8 cellular contexts compared by ENCODE assay signal in genomic region chr4:57037982-57038604, GRCh38. TPM values are rescaled to one million over a fixed set of nuclear protein-coding genes. Genes with fewer than 3 reads are reported as not detected.
A peak's percentile ranks its signal among the peaks of the same experiment; 100 is the strongest.
DNase-seq lines count a peak whose midpoint lies in the region; ATAC-seq and TF ChIP-seq lines count a peak whose summit lies in the region.

No MANE protein-coding gene starts in this region.

- CTCF ChIA-PET in BJ (lab: Yijun Ruan, JAX) = interaction anchor here (0.6 to 7.5 kb wide), 18 partner anchors 9 to 388 kb away, joined by 3 to 55 read pairs (median 4); partner anchors contain the start of gene IGFBP7

- H3K4me1 ChIP-seq in KMS-11 (ENCODE audit: low read depth, poor library complexity, severe bottlenecking) (no peaks in the 10 kb centered on the region), left ventricle myocardium inferior (peaks cover 50% of the 10 kb centered on the region), rectal smooth muscle tissue (ENCODE audit: control insufficient read depth, insufficient read depth, low read length) (no peaks in the 10 kb centered on the region)

- no peaks in the 10 kb centered on the region for H3K79me2 ChIP-seq in KMS-11 (ENCODE audit: insufficient read depth, low read depth)

- no peaks in the 10 kb centered on the region for H3K9me3 ChIP-seq in left ventricle myocardium inferior (replicated peaks)

- no peak overlapping the region for H3K4me3 ChIP-seq in BJ (ENCODE audit: low read depth, low read length)
- no peak overlapping the region for H3K4me3 ChIP-seq in KMS-11 (IDR thresholded peaks at IDR 0.05; ENCODE audit: insufficient read depth, low read depth, low read length)
- H3K4me3 ChIP-seq in left ventricle myocardium inferior = no peak overlapping the region
- no peak overlapping the region for H3K4me3 ChIP-seq in rectal smooth muscle tissue (ENCODE audit: low read length)

- H3K9ac ChIP-seq in KMS-11 (no peak overlapping the region), rectal smooth muscle tissue (ENCODE audit: low read length) (no peak overlapping the region)

- POLR2A ChIA-PET in BJ (lab: Charles Lee) = interaction anchor here (0.6 kb wide), 1 partner anchor 125 kb away, joined by 3 read pairs; no protein-coding TSS in a partner anchor

- ATAC-seq in GM18519 (IDR thresholded peaks at IDR 0.05; ENCODE audit: low FRiP score, unreplicated experiment) = peak; percentile 68

- H2AFZ ChIP-seq in KMS-11 (ENCODE audit: low read depth) = peak overlapping the region; percentile 36; the same call in 1 of the 2 replicates

- H3K27me3 ChIP-seq in BJ (ENCODE audit: control insufficient read depth, insufficient read depth, low read length) = no peaks in the 10 kb centered on the region
- no peaks in the 10 kb centered on the region for H3K27me3 ChIP-seq in KMS-11 (ENCODE audit: insufficient read depth, low read depth)
- no peaks in the 10 kb centered on the region for H3K27me3 ChIP-seq in left ventricle myocardium inferior (ENCODE audit: low read depth)
- no peaks in the 10 kb centered on the region for H3K27me3 ChIP-seq in rectal smooth muscle tissue (ENCODE audit: control insufficient read depth, insufficient read depth, low read length)

- TF ChIP-seq CTCF in BJ (IDR thresholded peaks at IDR 0.05; ENCODE audit: insufficient read depth, low read depth, low read length) = peak; percentile 86
- peak; percentile 75 for TF ChIP-seq CTCF in KMS-11 (conservative IDR thresholded peaks at IDR 0.05; ENCODE audit: low read depth, low read length)
- TF ChIP-seq CTCF in left ventricle myocardium inferior (IDR thresholded peaks at IDR 0.05; ENCODE audit: borderline replicate concordance) = peak; percentile 90

- DNase-seq in BJ (ENCODE audit: low read depth) (no peak), left ventricle myocardium inferior (peak; percentile 58), NOMO-1 treated with DMSO at 0.1 percent for 48 hours (lab: John Stamatoyannopoulos, UW; ENCODE audit: unreplicated experiment) (no peak), activated T-cell treated with anti-CD3 and anti-CD28 coated beads for 4 hours (no peak)
- peak; percentile 37 to 47 for DNase-seq in activated CD4-positive, alpha-beta T cell treated with anti-CD3 and anti-CD28 coated beads, Interleukin-2, amount 50 U/mL, for 48 hours

- no peaks in the 10 kb centered on the region for H4K20me1 ChIP-seq in KMS-11 (ENCODE audit: insufficient read depth)

- peaks cover 9% of the 10 kb centered on the region for H3K36me3 ChIP-seq in BJ (ENCODE audit: control insufficient read depth, insufficient read depth, low read length)
- no peaks in the 10 kb centered on the region for H3K36me3 ChIP-seq in KMS-11 (ENCODE audit: insufficient read depth)
- peaks cover 64% of the 10 kb centered on the region for H3K36me3 ChIP-seq in left ventricle myocardium inferior
- H3K36me3 ChIP-seq in rectal smooth muscle tissue (ENCODE audit: control insufficient read depth, insufficient read depth, low read length) = no peaks in the 10 kb centered on the region

- H3K4me2 ChIP-seq in KMS-11 = no peak overlapping the region

- H3K27ac ChIP-seq in KMS-11 (no peak overlapping the region), left ventricle myocardium inferior (replicated peaks) (peak overlapping the region; percentile 49), rectal smooth muscle tissue (ENCODE audit: low read depth, low read length) (peak overlapping the region; percentile 8)

- intact Hi-C loops in left ventricle myocardium inferior (cut with micrococcal nuclease) = loop anchor here (10.0 kb wide), 1 partner anchor 247 kb away; no protein-coding TSS in a partner anchor

RNA-seq across cellular contexts. Expression of gene POLR2B, which starts 59.4 kb away (rescaled TPM):
- polyA plus RNA-seq in BJ (2011; rRNA removed) = 44.6 and 85.0 TPM in 2 replicates
- polyA minus RNA-seq in BJ (2011; rRNA and poly(A)+ RNA removed) = 35.6 and 41.3 TPM in 2 replicates
- total RNA-seq in left ventricle myocardium inferior = 73.0 TPM

Comparison
In these comparisons a context has a peak if more than half of its experiments do, and no peak if none do; other contexts are left out.
1. DNase-seq: peak in activated CD4-positive, alpha-beta T cell treated with anti-CD3 and anti-CD28 coated beads, Interleukin-2, amount 50 U/mL, for 48 hours (2 of 2) and left ventricle myocardium inferior (single experiment); none in BJ (single experiment), NOMO-1 treated with DMSO at 0.1 percent for 48 hours (single experiment) and activated T-cell treated with anti-CD3 and anti-CD28 coated beads for 4 hours (single experiment).
2. Peak in every context shown above with its lines, with median percentiles within 50 percentile points of each other: CTCF ChIP-seq.